16 cellular contexts compared by ENCODE assay signal in the genomic region with DNA sequence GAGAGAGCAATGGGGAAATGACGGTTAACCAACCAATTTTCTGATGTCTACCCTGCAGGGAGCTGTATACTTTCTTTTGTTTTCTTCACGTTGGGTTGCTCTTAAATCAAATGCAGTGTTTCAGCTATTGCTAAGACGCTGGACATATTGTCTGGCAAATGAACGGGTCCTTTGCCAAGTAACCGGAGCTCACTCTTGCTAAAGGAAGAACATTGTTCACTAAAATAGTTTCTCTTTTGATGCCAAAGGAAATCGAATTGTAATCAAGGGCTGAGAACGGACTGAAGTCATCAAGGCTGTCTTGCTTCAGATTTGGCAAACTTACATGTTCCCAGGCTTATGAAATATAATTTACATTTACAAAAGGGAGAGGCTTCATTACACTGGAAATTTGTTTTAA.
DNase-seq lines count a peak whose midpoint lies in the region; ATAC-seq and TF ChIP-seq lines count a peak whose summit lies in the region.
"Had no signal": no experiment of that assay in that cellular context is flagged by ENCODE, and none has a peak within 500 bp of the region (broad histone marks: within the 10 kb centered on the region; RNA-seq: fewer than 3 reads in every experiment).

No MANE protein-coding gene starts in this region.

- 38 to 49% methylated on average over 7 of the region's 7 CpGs for WGBS in esophagus squamous epithelium, 2 donors

- ATAC-seq in lower lobe of right lung (peak in 1 of 2 donors; percentile 31), HG02840 (IDR thresholded peaks at IDR 0.05; ENCODE audit: low FRiP score, unreplicated experiment) (no peak)

- DNase-seq in astrocyte of the cerebellum (ENCODE audit: low read depth) (peak; percentile 24), esophagus squamous epithelium (lab: John Stamatoyannopoulos, UW) (no peak), lower lobe of right lung (no peak), superior temporal gyrus (ENCODE audit: extremely low spot score) (peak; percentile 40), DMS53 (lab: John Stamatoyannopoulos, UW) (no peak), globus pallidus (ENCODE audit: low spot score) (no peak)
- DNase-seq in activated T-cell treated with anti-CD3 and anti-CD28 coated beads, Interleukin-2, amount 50 U/mL, for 48 hours, result no peak
- DNase-seq: activated CD4-positive, alpha-beta T cell treated with anti-CD3 and anti-CD28 coated beads, Interleukin-2, amount 50 U/mL, for 48 hours; COR-L47; foreskin melanocyte; GF-D8; NCI-H1105; NCI-H446; substantia nigra had no signal

- TF ChIP-seq CTCF in astrocyte of the cerebellum (IDR thresholded peaks at IDR 0.05; ENCODE audit: low read depth, low read length, missing control alignments) (no peak), esophagus squamous epithelium (IDR thresholded peaks at IDR 0.05) (no peak), lower lobe of right lung (IDR thresholded peaks at IDR 0.05) (no peak)

- no peak for TF ChIP-seq POLR2A in esophagus squamous epithelium (IDR thresholded peaks at IDR 0.05)

- in situ Hi-C loops in astrocyte of the cerebellum (cut with HindIII; ENCODE audit: low sequenced_read_pairs), result no loop called here

- H3K4me1 ChIP-seq in esophagus squamous epithelium (peaks cover 0 to 16% (median 0%) of the 10 kb centered on the region in 3 donors), lower lobe of right lung (peaks cover 9% of the 10 kb centered on the region)

- H3K36me3 ChIP-seq in esophagus squamous epithelium (no peaks in the 10 kb centered on the region), lower lobe of right lung (no peaks in the 10 kb centered on the region)

- H3K27ac ChIP-seq in esophagus squamous epithelium (peak overlapping the region; percentile 47 to 80 (median 67)), lower lobe of right lung (peak overlapping the region; percentile 64)
- H3K27ac ChIP-seq: SK-N-MC had no signal

- H3K9me3 ChIP-seq in esophagus squamous epithelium, result no peaks in the 10 kb centered on the region
- H3K9me3 ChIP-seq in lower lobe of right lung, result no peaks in the 10 kb centered on the region

- intact Hi-C loops in esophagus squamous epithelium (cut with DNase I) (no loop called here), lower lobe of right lung (cut with DNase I) (no loop called here)

- no peaks in the 10 kb centered on the region for H3K27me3 ChIP-seq in esophagus squamous epithelium
- H3K27me3 ChIP-seq in lower lobe of right lung (ENCODE audit: low read depth), result no peaks in the 10 kb centered on the region

- no peak overlapping the region for H3K4me3 ChIP-seq in astrocyte of the cerebellum (ENCODE audit: low read depth, low read length)
- peak overlapping the region in 3 of 4 donors; percentile 8 to 36 (median 12) for H3K4me3 ChIP-seq in esophagus squamous epithelium
- H3K4me3 ChIP-seq in lower lobe of right lung, result peak overlapping the region; percentile 29
- H3K4me3 ChIP-seq: SK-N-MC had no signal

Comparison
In these comparisons a context has a peak if more than half of its experiments do, and no peak if none do; other contexts are left out.
1. DNase-seq: peak in astrocyte of the cerebellum (single experiment) and superior temporal gyrus (single experiment); none in esophagus squamous epithelium (single experiment), lower lobe of right lung (single experiment), DMS53 (single experiment), globus pallidus (single experiment) and activated T-cell treated with anti-CD3 and anti-CD28 coated beads, Interleukin-2, amount 50 U/mL, for 48 hours (0 of 2).